8 cellular contexts compared by ENCODE assay signal in genomic region chr1:20194770-20195463, GRCh38. TPM values are rescaled to one million over a fixed set of nuclear protein-coding genes. Genes with fewer than 3 reads are reported as not detected.
A peak's percentile ranks its signal among the peaks of the same experiment; 100 is the strongest.
DNase-seq lines count a peak whose midpoint lies in the region; ATAC-seq and TF ChIP-seq lines count a peak whose summit lies in the region.

No MANE protein-coding gene starts in this region.

- H3K27ac ChIP-seq in right cardiac atrium (ENCODE audit: low read length) = no peak overlapping the region
- no peak overlapping the region for H3K27ac ChIP-seq in smooth muscle cell (ENCODE audit: low read depth)

- H3K4me1 ChIP-seq in right cardiac atrium (ENCODE audit: control insufficient read depth, insufficient read depth, low read length) (peaks cover 8% of the 10 kb centered on the region), smooth muscle cell (ENCODE audit: low read depth) (no peaks in the 10 kb centered on the region)

- peak; percentile 69 for DNase-seq in D341Med (ENCODE audit: low spot score)
- DNase-seq in Kasumi-1 (lab: John Stamatoyannopoulos, UW) = peak; percentile 72 to 73
- peak; percentile 48 to 69 (median 51) for DNase-seq in T-helper 17 cell
- peak; percentile 30 for DNase-seq in amniotic epithelial cell (ENCODE audit: low read depth)
- DNase-seq in right cardiac atrium = peak; percentile 73 to 89 (median 88)
- DNase-seq in smooth muscle cell (lab: John Stamatoyannopoulos, UW; ENCODE audit: unreplicated experiment) = peak; percentile 9
- DNase-seq in dedifferentiated amniotic fluid mesenchymal stem cell (ENCODE audit: extremely low spot score) = no peak

- H3K36me3 Mint-ChIP-seq in T-helper 17 cell (ENCODE audit: low read depth) = peaks cover 2% of the 10 kb centered on the region

- intact Hi-C loops in right cardiac atrium (cut with DNase I) = loop anchor here in 2 of 4 donors (5.0 kb wide), 2 partner anchors 93 to 273 kb away; partner anchors contain the start of gene PLA2G2E (in 1 of the 2)

- ATAC-seq in T-helper 17 cell (peak; percentile 81), right cardiac atrium (peak; percentile 72 to 79), HG03354 (IDR thresholded peaks at IDR 0.05; ENCODE audit: poor library complexity, severe bottlenecking, unreplicated experiment) (no peak)

- H3F3A ChIP-seq in smooth muscle cell (ENCODE audit: low read depth) = no peaks in the 10 kb centered on the region

- H3K36me3 ChIP-seq in smooth muscle cell (ENCODE audit: low read depth) = no peaks in the 10 kb centered on the region

- H3K4me3 Mint-ChIP-seq in T-helper 17 cell = no peak overlapping the region

- no peaks in the 10 kb centered on the region for H3K27me3 ChIP-seq in right cardiac atrium (ENCODE audit: control insufficient read depth, insufficient read depth)
- no peaks in the 10 kb centered on the region for H3K27me3 ChIP-seq in smooth muscle cell (ENCODE audit: low read depth)

- peak; percentile 89 for TF ChIP-seq CTCF in smooth muscle cell (IDR thresholded peaks at IDR 0.05; ENCODE audit: borderline replicate concordance, insufficient read depth, poor library complexity, severe bottlenecking)

- no peaks in the 10 kb centered on the region for H3K9me3 ChIP-seq in T-helper 17 cell (ENCODE audit: control insufficient read depth, low read length, poor library complexity, severe bottlenecking)
- H3K9me3 ChIP-seq in right cardiac atrium (ENCODE audit: control insufficient read depth, low read length) = no peaks in the 10 kb centered on the region
- no peaks in the 10 kb centered on the region for H3K9me3 ChIP-seq in smooth muscle cell (replicated peaks; ENCODE audit: low read depth)

- no peak overlapping the region for H3K9ac ChIP-seq in smooth muscle cell (ENCODE audit: low read depth)

- peaks cover 8% of the 10 kb centered on the region for H3K4me1 Mint-ChIP-seq in T-helper 17 cell

- no peak overlapping the region for H2AFZ ChIP-seq in smooth muscle cell (ENCODE audit: low read depth)

- no peaks in the 10 kb centered on the region for H4K20me1 ChIP-seq in smooth muscle cell (ENCODE audit: low read depth)

- peaks cover 23% of the 10 kb centered on the region for H3K27me3 Mint-ChIP-seq in T-helper 17 cell

- H3K27ac Mint-ChIP-seq in T-helper 17 cell = peak overlapping the region; percentile 41

- peak overlapping the region; percentile 62 for H3K4me2 ChIP-seq in smooth muscle cell

- H3K4me3 ChIP-seq in right cardiac atrium (ENCODE audit: low read length) (no peak overlapping the region), smooth muscle cell (no peak overlapping the region)

- WGBS in right cardiac atrium = 30% methylated on average over 15 of the region's 15 CpGs
- 24% methylated on average over 15 of the region's 15 CpGs for WGBS in smooth muscle cell (ENCODE audit: low lambda C conversion rate)

- H3K79me2 ChIP-seq in smooth muscle cell (ENCODE audit: low read depth) = no peaks in the 10 kb centered on the region

RNA-seq across cellular contexts. Expression of gene PLA2G2C, which starts 8.6 kb away (rescaled TPM):
- under 1 TPM in 1 of 2 donors, not detected in 1; 0.25 TPM for total RNA-seq in T-helper 17 cell
- total RNA-seq in right cardiac atrium = under 1 TPM in 1 of 4 donors, not detected in 3; 0.31 TPM
- polyA plus RNA-seq in right cardiac atrium = 0.02 TPM
- 0.09 TPM in 1 of 2 replicates, not detected in the other for total RNA-seq in smooth muscle cell
- not detected in 2 replicates for polyA plus RNA-seq in smooth muscle cell

RNA-seq across cellular contexts. Expression of gene UBXN10, which starts 9.0 kb away (rescaled TPM):
- total RNA-seq in T-helper 17 cell = 1 to 10 TPM in 1 of 2 donors, under 1 TPM in 1; 0.81 to 1.0 TPM
- 1 to 10 TPM; 4.7 to 6.3 (median 5.5) TPM for total RNA-seq in right cardiac atrium
- polyA plus RNA-seq in right cardiac atrium = 3.2 TPM
- 0.36 and 0.72 TPM in 2 replicates for total RNA-seq in smooth muscle cell
- 0.09 and 0.49 TPM in 2 replicates for polyA plus RNA-seq in smooth muscle cell

RNA-seq across cellular contexts. Expression of gene PLA2G2F, which starts 55.8 kb away (rescaled TPM):
- not detected for total RNA-seq in T-helper 17 cell
- not detected for total RNA-seq in right cardiac atrium
- polyA plus RNA-seq in right cardiac atrium = not detected
- total RNA-seq in smooth muscle cell = 1.0 and 1.9 TPM in 2 replicates
- polyA plus RNA-seq in smooth muscle cell = 0.69 and 0.81 TPM in 2 replicates
